ENCODE assay signal across 8 cellular contexts in genomic region chr22:37561209-37562048, GRCh38. TPM values are rescaled to one million over a fixed set of nuclear protein-coding genes. Genes with fewer than 3 reads are reported as not detected.
DNase-seq lines count a peak whose midpoint lies in the region; ATAC-seq and TF ChIP-seq lines count a peak whose summit lies in the region.

No MANE protein-coding gene starts in this region.

- no peak overlapping the region for H3K4me3 Mint-ChIP-seq in activated CD4-positive, alpha-beta T cell treated with anti-CD3 and anti-CD28 coated beads, Interleukin-2, amount 10 ng/mL, durations not matched to agents 7 days and 5 days

- peak; percentile 60 to 73 for DNase-seq in NCI-H1930 (lab: John Stamatoyannopoulos, UW)
- DNase-seq in activated CD4-positive, alpha-beta T cell treated with anti-CD3 and anti-CD28 coated beads, Interleukin-2, amount 10 ng/mL, durations not matched to agents 7 days and 5 days: peak; percentile 70
- peak; percentile 76 to 83 for DNase-seq in stimulated activated CD4-positive, alpha-beta T cell treated with anti-CD3 and anti-CD28 coated beads, Interleukin-15, amount 100 ng/mL, for 48 hours (ENCODE audit: low read depth in 2 of 2)

- peaks cover 69% of the 10 kb centered on the region for H3K27me3 Mint-ChIP-seq in activated CD4-positive, alpha-beta T cell treated with anti-CD3 and anti-CD28 coated beads, Interleukin-2, amount 10 ng/mL, durations not matched to agents 7 days and 5 days

- H3K27ac Mint-ChIP-seq in activated CD4-positive, alpha-beta T cell treated with anti-CD3 and anti-CD28 coated beads, Interleukin-2, amount 10 ng/mL, durations not matched to agents 7 days and 5 days: no peak overlapping the region

- no peaks in the 10 kb centered on the region for H3K27me3 ChIP-seq in layer of hippocampus (ENCODE audit: control insufficient read depth, insufficient read depth, low read length)

- TF ChIP-seq CTCF in GM12873 (IDR thresholded peaks at IDR 0.05; ENCODE audit: insufficient read depth, low read depth, low read length, missing control alignments): peak; percentile 80

- ATAC-seq in HG02642 (IDR thresholded peaks at IDR 0.05; ENCODE audit: poor library complexity, unreplicated experiment) (no peak), GM19452 (IDR thresholded peaks at IDR 0.05; ENCODE audit: unreplicated experiment) (no peak)

- H3K9me3 Mint-ChIP-seq in activated CD4-positive, alpha-beta T cell treated with anti-CD3 and anti-CD28 coated beads, Interleukin-2, amount 10 ng/mL, durations not matched to agents 7 days and 5 days: no peaks in the 10 kb centered on the region

- POLR2A ChIA-PET in activated CD4-positive, alpha-beta T cell treated with anti-CD3 and anti-CD28 coated beads, Interleukin-2, amount 10 ng/mL, durations not matched to agents 7 days and 5 days (lab: Charles Lee): no interaction called here

- CTCF ChIA-PET in activated CD4-positive, alpha-beta T cell treated with anti-CD3 and anti-CD28 coated beads, Interleukin-2, amount 10 ng/mL, durations not matched to agents 7 days and 5 days (lab: Charles Lee): interaction anchor here (0.8 to 15.9 kb wide), 15 partner anchors 9 to 279 kb away, joined by 3 to 397 read pairs (median 4); partner anchors contain the start of genes CARD10 and CYTH4

- peak overlapping the region; percentile 96 for H3K27ac ChIP-seq in cingulate gyrus (ENCODE audit: low read depth, low read length)
- H3K27ac ChIP-seq in layer of hippocampus (ENCODE audit: low read depth, low read length): peak overlapping the region; percentile 99

- no peaks in the 10 kb centered on the region for H3K36me3 Mint-ChIP-seq in activated CD4-positive, alpha-beta T cell treated with anti-CD3 and anti-CD28 coated beads, Interleukin-2, amount 10 ng/mL, durations not matched to agents 7 days and 5 days (ENCODE audit: low read depth)

- H3K4me1 Mint-ChIP-seq in activated CD4-positive, alpha-beta T cell treated with anti-CD3 and anti-CD28 coated beads, Interleukin-2, amount 10 ng/mL, durations not matched to agents 7 days and 5 days: peaks cover 17% of the 10 kb centered on the region

RNA-seq across cellular contexts. Expression of gene CDC42EP1, which starts 1.1 kb away (rescaled TPM):
- total RNA-seq in activated CD4-positive, alpha-beta T cell treated with anti-CD3 and anti-CD28 coated beads, Interleukin-2, amount 10 ng/mL, durations not matched to agents 7 days and 5 days: under 1 TPM in 1 of 2 experiments, not detected in 1; 0.30 TPM

RNA-seq across cellular contexts. Expression of gene LGALS2, which starts 18.5 kb away (rescaled TPM):
- total RNA-seq in activated CD4-positive, alpha-beta T cell treated with anti-CD3 and anti-CD28 coated beads, Interleukin-2, amount 10 ng/mL, durations not matched to agents 7 days and 5 days: not detected

RNA-seq across cellular contexts. Expression of gene CARD10, which starts 42.2 kb away (rescaled TPM):
- total RNA-seq in activated CD4-positive, alpha-beta T cell treated with anti-CD3 and anti-CD28 coated beads, Interleukin-2, amount 10 ng/mL, durations not matched to agents 7 days and 5 days: not detected

RNA-seq across cellular contexts. Expression of gene GGA1, which starts 47.2 kb away (rescaled TPM):
- 10 to 100 TPM; 58.5 to 62.8 TPM for total RNA-seq in activated CD4-positive, alpha-beta T cell treated with anti-CD3 and anti-CD28 coated beads, Interleukin-2, amount 10 ng/mL, durations not matched to agents 7 days and 5 days
